8 cellular contexts compared by ENCODE assay signal in genomic region chr3:49413338-49413734, GRCh38. TPM values are rescaled to one million over a fixed set of nuclear protein-coding genes. Genes with fewer than 3 reads are reported as not detected.
DNase-seq lines count a peak whose midpoint lies in the region; ATAC-seq and TF ChIP-seq lines count a peak whose summit lies in the region.

No MANE protein-coding gene starts in this region.

- no peak for TF ChIP-seq EP300 in esophagus muscularis mucosa (IDR thresholded peaks at IDR 0.05)

- TF ChIP-seq POLR2A in esophagus muscularis mucosa (IDR thresholded peaks at IDR 0.05; ENCODE audit: low read depth) (no peak), prostate gland (IDR thresholded peaks at IDR 0.05) (no peak)

- intact Hi-C loops in esophagus muscularis mucosa (cut with DNase I) (loop anchor here (5.0 kb wide), 1 partner anchor 56 kb away; the partner anchor contains the start of gene GPX1), prostate gland (cut with DNase I) (loop anchor here (5.0 to 10.0 kb wide), 4 partner anchors 54 to 409 kb away; partner anchors contain the start of genes GPX1, QRICH1 and WDR6)

- 87% methylated on average over 6 of the region's 6 CpGs for WGBS in esophagus muscularis mucosa
- 92% methylated on average over 6 of the region's 6 CpGs for WGBS in prostate gland

- ATAC-seq in GM21529 (IDR thresholded peaks at IDR 0.05; ENCODE audit: unreplicated experiment) (no peak), esophagus mucosa (no peak)

- TF ChIP-seq CTCF in GM06990 (IDR thresholded peaks at IDR 0.05; ENCODE audit: insufficient read depth, low read length, poor library complexity, severe bottlenecking) = no peak
- TF ChIP-seq CTCF in esophagus muscularis mucosa (IDR thresholded peaks at IDR 0.05) = no peak
- TF ChIP-seq CTCF in prostate gland (IDR thresholded peaks at IDR 0.05) = no peak

- H3K4me1 ChIP-seq in SJSA1 (replicated peaks) (peaks cover 24% of the 10 kb centered on the region), esophagus muscularis mucosa (peaks cover 53 to 66% (median 61%) of the 10 kb centered on the region in 4 donors), prostate gland (replicated peaks) (peaks cover 11% of the 10 kb centered on the region)

- H3K4me3 ChIP-seq in GM06990 (replicated peaks; ENCODE audit: low read depth, low read length) (peak overlapping the region; percentile 93), SJSA1 (peak overlapping the region; percentile 93), esophagus muscularis mucosa (peak overlapping the region; percentile 74 to 98 (median 90)), prostate gland (peak overlapping the region; percentile 88 to 98)

- H3K27me3 ChIP-seq in GM06990 (replicated peaks; ENCODE audit: control insufficient read depth, insufficient read depth, low read length) (no peaks in the 10 kb centered on the region), SJSA1 (replicated peaks) (no peaks in the 10 kb centered on the region), esophagus muscularis mucosa (no peaks in the 10 kb centered on the region), prostate gland (replicated peaks; ENCODE audit: insufficient read depth) (no peaks in the 10 kb centered on the region)

- H3K27ac ChIP-seq in SJSA1 = peak overlapping the region; percentile 91
- peak overlapping the region; percentile 94 to 100 (median 98) for H3K27ac ChIP-seq in esophagus muscularis mucosa (replicated peaks in 1 of 4)
- H3K27ac ChIP-seq in prostate gland = no peak overlapping the region

- DNase-seq in GM06990 (ENCODE audit: extremely low read depth, insufficient read length) (no peak), SJSA1 (ENCODE audit: low read depth in 1 of 2, low spot score in 2 of 2) (no peak), esophagus muscularis mucosa (ENCODE audit: extremely low spot score) (no peak), prostate gland (ENCODE audit: low spot score) (no peak), SW 1271 (lab: John Stamatoyannopoulos, UW) (no peak), middle frontal gyrus (ENCODE audit: extremely low spot score, low spot score) (no peak)

- H3K9me3 ChIP-seq in SJSA1 (replicated peaks) = no peaks in the 10 kb centered on the region
- H3K9me3 ChIP-seq in esophagus muscularis mucosa = no peaks in the 10 kb centered on the region
- no peaks in the 10 kb centered on the region for H3K9me3 ChIP-seq in prostate gland

- H3K36me3 ChIP-seq in GM06990 (ENCODE audit: control insufficient read depth, insufficient read depth, low read length) (peaks cover 10% of the 10 kb centered on the region), SJSA1 (peaks cover 76% of the 10 kb centered on the region), esophagus muscularis mucosa (peaks cover 2 to 41% (median 36%) of the 10 kb centered on the region in 4 donors), prostate gland (no peaks in the 10 kb centered on the region)

RNA-seq across cellular contexts. Expression of gene TCTA, which starts 1.1 kb away (rescaled TPM):
- 21.6 and 21.7 TPM in 2 replicates for total RNA-seq in SJSA1 (2014; rRNA removed; shearing (Covaris generic))
- total RNA-seq in esophagus muscularis mucosa (10 to 100 TPM; 22.0 to 29.8 (median 26.2) TPM), prostate gland (10 to 100 TPM; 39.6 to 70.0 TPM), esophagus mucosa (12.4 TPM)

RNA-seq across cellular contexts. Expression of gene RHOA, which starts 1.6 kb away (rescaled TPM):
- 490 and 775 TPM in 2 replicates for total RNA-seq in SJSA1 (2014; rRNA removed; shearing (Covaris generic))
- total RNA-seq in esophagus muscularis mucosa (100 to 1,000 TPM; 380 to 521 (median 480) TPM), prostate gland (100 to 1,000 TPM; 296 to 343 TPM), esophagus mucosa (311 TPM)

RNA-seq across cellular contexts. Expression of gene AMT, which starts 8.9 kb away (rescaled TPM):
- total RNA-seq in SJSA1 (2014; rRNA removed; shearing (Covaris generic)) = 0.85 and 1.5 TPM in 2 replicates
- 1 to 10 TPM; 1.7 to 5.8 (median 3.8) TPM for total RNA-seq in esophagus muscularis mucosa
- total RNA-seq in prostate gland = 1 to 10 TPM; 6.3 to 8.9 TPM
- total RNA-seq in esophagus mucosa = 0.88 TPM

RNA-seq across cellular contexts. Expression of gene NICN1, which starts 15.8 kb away (rescaled TPM):
- 6.2 TPM in 1 of 2 replicates, not detected in the other for total RNA-seq in SJSA1 (2014; rRNA removed; shearing (Covaris generic))
- total RNA-seq in esophagus muscularis mucosa (10 to 100 TPM in 1 of 4 donors, 1 to 10 TPM in 3; 4.5 to 11.4 (median 7.4) TPM), prostate gland (10 to 100 TPM in 1 of 2 donors, 1 to 10 TPM in 1; 5.9 to 11.6 TPM), esophagus mucosa (6.1 TPM)

RNA-seq across cellular contexts. Expression of gene GPX1, which starts 55.2 kb away (rescaled TPM):
- 226 and 326 TPM in 2 replicates for total RNA-seq in SJSA1 (2014; rRNA removed; shearing (Covaris generic))
- total RNA-seq in esophagus muscularis mucosa (100 to 1,000 TPM; 154 to 295 (median 226) TPM), prostate gland (100 to 1,000 TPM; 250 to 279 TPM), esophagus mucosa (296 TPM)

Comparison
In these comparisons a context has a peak if more than half of its experiments do, and no peak if none do; other contexts are left out.
1. H3K27ac ChIP-seq: peak in SJSA1 (single experiment) and esophagus muscularis mucosa (4 of 4); none in prostate gland (0 of 2).
2. Peak in every context shown above with its lines, with median percentiles within 50 percentile points of each other: H3K4me3 ChIP-seq.